12 cellular contexts compared by ENCODE assay signal in the genomic region with DNA sequence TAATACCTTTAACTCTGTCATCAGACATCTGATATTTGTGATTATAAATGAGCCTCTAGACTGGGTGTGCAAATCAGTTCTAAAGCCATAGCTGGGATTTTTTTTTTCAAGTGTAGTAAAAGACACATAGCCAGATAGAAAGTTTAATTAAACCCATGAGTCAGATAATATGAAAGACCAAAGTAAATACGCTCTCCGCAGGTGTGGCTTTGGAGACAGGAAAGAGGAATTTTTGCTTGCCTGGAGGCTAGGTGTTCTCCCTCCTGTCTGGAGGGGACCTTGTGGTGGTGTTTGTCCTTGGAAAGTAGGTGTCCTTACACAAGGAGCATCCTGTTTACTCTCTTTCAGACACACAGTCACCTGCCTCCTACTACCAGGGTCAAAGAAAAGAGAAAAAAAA.
"Had no signal": no experiment of that assay in that cellular context is flagged by ENCODE, and none has a peak within 500 bp of the region (broad histone marks: within the 10 kb centered on the region; RNA-seq: fewer than 3 reads in every experiment).

No MANE protein-coding gene starts in this region.

- H3K27me3 ChIP-seq: pancreas, tibial nerve, uterus had no signal

- FAIRE-seq: astrocyte, pancreas had no signal

- DNase-seq: activated CD4-positive, alpha-beta T cell treated with anti-CD3 and anti-CD28 coated beads, Interleukin-2, amount 10 ng/mL, durations not matched to agents 7 days and 5 days; activated naive CD4-positive, alpha-beta T cell treated with Interleukin-2 at 50 U/mL for 16 hours; activated naive CD8-positive, alpha-beta T cell treated with anti-CD3 and anti-CD28 coated beads, Interleukin-2, amount 50 U/mL, for 24 hours; naive B cell; pancreas; stimulated activated CD4-positive, alpha-beta T cell treated with anti-CD3 and anti-CD28 coated beads, Interleukin-2, amount 100 ng/mL, for 48 hours; stimulated activated naive B cell treated with anti-CD40 and anti-IgM and Interleukin-4, amounts not matched to agents 10 μg/mL and 1 μg/mL and 100 μg/mL, for 72 hours; uterus had no signal

- H3K27ac ChIP-seq: pancreas, uterus had no signal

- H3K4me3 ChIP-seq: pancreas, tibial nerve, uterus had no signal

- ATAC-seq: activated naive CD8-positive, alpha-beta T cell treated with anti-CD3 and anti-CD28 coated beads, Interleukin-2, amount 50 U/mL, for 24 hours; activated T-helper 17 cell treated with anti-CD3 and anti-CD28 coated beads, Interleukin-2, amount 50 U/mL, for 72 hours; left lobe of liver; pancreas; stimulated activated naive B cell treated with anti-CD40 and anti-IgM and Interleukin-4, amounts not matched to agents 10 μg/mL and 1 μg/mL and 100 μg/mL, for 72 hours had no signal

- H3K9me3 ChIP-seq: pancreas, uterus had no signal

- H3K36me3 ChIP-seq: pancreas, tibial nerve, uterus had no signal

- H3K4me1 ChIP-seq: pancreas, uterus had no signal
